ENCODE assay signal across 27 cellular contexts in the genomic region with DNA sequence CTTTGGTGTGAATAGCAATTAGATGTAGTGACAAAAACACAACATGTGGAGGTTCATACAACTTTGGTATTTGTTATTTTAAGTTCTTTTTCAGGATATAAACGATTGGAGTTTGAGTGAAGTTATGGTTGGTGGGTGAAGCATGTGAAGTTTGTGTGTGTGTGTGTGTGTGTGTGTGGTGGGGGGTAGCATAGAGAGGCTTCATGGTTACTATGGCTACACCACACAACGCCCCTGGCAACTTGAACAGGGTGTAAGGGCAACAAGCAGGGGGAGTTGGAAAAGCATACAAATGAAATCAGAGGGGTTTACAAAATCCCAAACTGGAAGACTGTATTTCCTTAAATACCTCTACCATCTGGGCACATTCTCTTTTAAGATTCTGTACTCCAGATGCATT.
"Had no signal": no experiment of that assay in that cellular context is flagged by ENCODE, and none has a peak within 500 bp of the region (broad histone marks: within the 10 kb centered on the region; RNA-seq: fewer than 3 reads in every experiment).

No MANE protein-coding gene starts in this region.

- H3K9me3 Mint-ChIP-seq: activated T-cell treated with anti-CD3 and anti-CD28 coated beads, Interleukin-2, amount 50 U/mL, for 24 hours; mesothelial cell of epicardium; naive B cell; nephron progenitor cell; stimulated activated naive B cell treated with anti-CD40 and anti-IgM and Interleukin-4, amounts not matched to agents 10 μg/mL and 1 μg/mL and 100 μg/mL, for 72 hours; T-cell had no signal

- H3K9ac ChIP-seq: parathyroid adenoma had no signal

- H3K4me1 Mint-ChIP-seq: mesothelial cell of epicardium had no signal

- DNase-seq: activated CD4-positive, alpha-beta T cell treated with anti-CD3 and anti-CD28 coated beads, Interleukin-2, amount 50 U/mL, for 48 hours; activated CD8-positive, alpha-beta memory T cell treated with anti-CD3 and anti-CD28 coated beads, Interleukin-2, amount 50 U/mL, for 48 hours; activated gamma-delta T cell treated with Interleukin-2 at 50 U/mL for 16 hours; activated T-cell treated with anti-CD3 and anti-CD28 coated beads, Interleukin-2, amount 50 U/mL, for 24 hours; amniotic stem cell; brain microvascular endothelial cell; dorsolateral prefrontal cortex; effector memory CD4-positive, alpha-beta T cell; glutamatergic neuron; left ventricle myocardium superior; mammary epithelial cell; naive B cell; nephron progenitor cell; nucleus accumbens; psoas muscle; stimulated activated CD4-positive, alpha-beta T cell treated with anti-CD3 and anti-CD28 coated beads, Interleukin-2, amount 100 ng/mL, for 24 hours; stimulated activated naive B cell treated with anti-CD40 and anti-IgM and Interleukin-4, amounts not matched to agents 10 μg/mL and 1 μg/mL and 100 μg/mL, for 72 hours; T-cell; T-helper 9 cell; WERI-Rb-1 had no signal

- H3K27ac Mint-ChIP-seq: activated T-cell treated with anti-CD3 and anti-CD28 coated beads, Interleukin-2, amount 50 U/mL, for 24 hours; mesothelial cell of epicardium; nephron progenitor cell; stimulated activated naive B cell treated with anti-CD40 and anti-IgM and Interleukin-4, amounts not matched to agents 10 μg/mL and 1 μg/mL and 100 μg/mL, for 72 hours had no signal

- H3K27me3 ChIP-seq: brain microvascular endothelial cell, right atrium auricular region had no signal

- H2AFZ ChIP-seq: parathyroid adenoma had no signal

- H3K4me3 ChIP-seq: coronary artery, dorsolateral prefrontal cortex, psoas muscle, right atrium auricular region, smooth muscle cell, tibial nerve had no signal

- H3K36me3 Mint-ChIP-seq: mesothelial cell of epicardium; naive B cell; stimulated activated naive B cell treated with anti-CD40 and anti-IgM and Interleukin-4, amounts not matched to agents 10 μg/mL and 1 μg/mL and 100 μg/mL, for 72 hours; T-cell had no signal

- ATAC-seq: activated CD4-positive, CD25-positive, alpha-beta regulatory T cell treated with anti-CD3 and anti-CD28 coated beads, Interleukin-2, amount 50 U/mL, for 24 hours; left ventricle myocardium superior; psoas muscle; stimulated activated naive B cell treated with anti-CD40 and anti-IgM and Interleukin-4, amounts not matched to agents 10 μg/mL and 1 μg/mL and 100 μg/mL, for 72 hours had no signal

- H3K9me3 ChIP-seq: psoas muscle, right atrium auricular region, tibial nerve had no signal

- H3K4me2 ChIP-seq: smooth muscle cell had no signal

- H3K79me2 ChIP-seq: parathyroid adenoma had no signal

- H3K4me3 Mint-ChIP-seq: activated T-cell treated with anti-CD3 and anti-CD28 coated beads, Interleukin-2, amount 50 U/mL, for 24 hours; mesothelial cell of epicardium; naive B cell; nephron progenitor cell; stimulated activated naive B cell treated with anti-CD40 and anti-IgM and Interleukin-4, amounts not matched to agents 10 μg/mL and 1 μg/mL and 100 μg/mL, for 72 hours had no signal

- H3K27ac ChIP-seq: brain microvascular endothelial cell, coronary artery, dorsolateral prefrontal cortex, parathyroid adenoma, psoas muscle, right atrium auricular region, tibial nerve, WERI-Rb-1 had no signal

- H3K36me3 ChIP-seq: brain microvascular endothelial cell, right atrium auricular region, tibial nerve, WERI-Rb-1 had no signal
